ENCODE assay signal across 24 cellular contexts in the genomic region with DNA sequence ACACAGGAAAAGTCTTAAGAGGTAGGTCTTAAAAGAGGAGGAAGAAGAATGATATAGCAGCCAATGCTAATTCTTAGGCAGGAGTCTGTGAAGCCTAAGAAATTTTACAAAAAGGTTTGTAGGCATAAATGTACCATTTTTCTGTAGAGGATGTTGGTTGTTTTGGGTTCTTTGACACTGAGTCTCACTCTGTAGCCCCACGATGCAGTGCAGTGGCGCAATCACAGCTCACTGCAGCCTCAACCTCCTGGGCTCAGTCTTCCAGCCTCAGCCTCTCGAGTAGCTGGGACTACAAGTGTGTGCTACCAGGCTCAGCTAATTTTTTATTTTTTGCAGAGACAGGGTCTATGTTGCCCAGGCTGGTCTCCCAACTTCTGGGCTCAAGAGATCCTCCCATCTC.
"Had no signal": no experiment of that assay in that cellular context is flagged by ENCODE, and none has a peak within 500 bp of the region (broad histone marks: within the 10 kb centered on the region; RNA-seq: fewer than 3 reads in every experiment).

No MANE protein-coding gene starts in this region.

- ATAC-seq: activated T-helper 17 cell treated with anti-CD3 and anti-CD28 coated beads, Interleukin-2, amount 50 U/mL, for 72 hours; pancreas; stimulated activated effector memory CD8-positive, alpha-beta T cell treated with anti-CD3 and anti-CD28 coated beads, Interleukin-12 subunit alpha, Interleukin-12 subunit beta, amount 100 ng/mL, for 72 hours; stimulated activated naive CD8-positive, alpha-beta T cell treated with anti-CD3 and anti-CD28 coated beads, Interleukin-15, amount 100 ng/mL, for 72 hours; upper lobe of right lung had no signal

- H3K27ac ChIP-seq: esophagus muscularis mucosa, left ventricle myocardium inferior, pancreas, prostate gland, sigmoid colon, upper lobe of right lung had no signal

- H3K4me3 ChIP-seq: esophagus muscularis mucosa, left ventricle myocardium inferior, lung, pancreas, prostate gland, sigmoid colon, upper lobe of right lung had no signal

- H3K27me3 ChIP-seq: esophagus muscularis mucosa, pancreas, sigmoid colon, upper lobe of right lung had no signal

- H3K9me3 ChIP-seq: esophagus muscularis mucosa, left ventricle myocardium inferior, pancreas, prostate gland, sigmoid colon, upper lobe of right lung had no signal

- H3K36me3 ChIP-seq: esophagus muscularis mucosa, left ventricle myocardium inferior, pancreas, prostate gland, sigmoid colon, upper lobe of right lung had no signal

- DNase-seq: activated CD4-positive, alpha-beta memory T cell treated with anti-CD3 and anti-CD28 coated beads, Interleukin-2, amount 10 ng/mL, durations not matched to agents 7 days and 5 days; activated CD4-positive, alpha-beta T cell treated with anti-CD3 and anti-CD28 coated beads for 1 hour; activated CD4-positive, alpha-beta T cell treated with anti-CD3 and anti-CD28 coated beads, Interleukin-2, amount 10 ng/mL, durations not matched to agents 7 days and 5 days; activated CD8-positive, alpha-beta memory T cell treated with anti-CD3 and anti-CD28 coated beads, Interleukin-2, amount 50 U/mL, for 48 hours; activated gamma-delta T cell treated with Interleukin-2 at 50 U/mL for 16 hours; activated naive CD4-positive, alpha-beta T cell treated with anti-CD3 and anti-CD28 coated beads, Interleukin-2, amount 50 U/mL, for 16 hours; activated T-cell treated with anti-CD3 and anti-CD28 coated beads, Interleukin-2, amount 50 U/mL, for 24 hours; islet precursor cell; left ventricle myocardium inferior; nephron progenitor cell; pancreas; retina; sigmoid colon; small intestine; stimulated activated CD4-positive, alpha-beta T cell treated with anti-CD3 and anti-CD28 coated beads, Interleukin-4, amount 100 ng/mL, for 24 hours; stimulated activated naive CD8-positive, alpha-beta T cell treated with anti-CD3 and anti-CD28 coated beads, Interleukin-15, amount 100 ng/mL, for 72 hours; substantia nigra; T-helper 2 cell; upper lobe of right lung had no signal

- H3K4me1 ChIP-seq: pancreas, prostate gland had no signal
